Comparison of ENCODE assay signal across 1 cellular context in the genomic region with DNA sequence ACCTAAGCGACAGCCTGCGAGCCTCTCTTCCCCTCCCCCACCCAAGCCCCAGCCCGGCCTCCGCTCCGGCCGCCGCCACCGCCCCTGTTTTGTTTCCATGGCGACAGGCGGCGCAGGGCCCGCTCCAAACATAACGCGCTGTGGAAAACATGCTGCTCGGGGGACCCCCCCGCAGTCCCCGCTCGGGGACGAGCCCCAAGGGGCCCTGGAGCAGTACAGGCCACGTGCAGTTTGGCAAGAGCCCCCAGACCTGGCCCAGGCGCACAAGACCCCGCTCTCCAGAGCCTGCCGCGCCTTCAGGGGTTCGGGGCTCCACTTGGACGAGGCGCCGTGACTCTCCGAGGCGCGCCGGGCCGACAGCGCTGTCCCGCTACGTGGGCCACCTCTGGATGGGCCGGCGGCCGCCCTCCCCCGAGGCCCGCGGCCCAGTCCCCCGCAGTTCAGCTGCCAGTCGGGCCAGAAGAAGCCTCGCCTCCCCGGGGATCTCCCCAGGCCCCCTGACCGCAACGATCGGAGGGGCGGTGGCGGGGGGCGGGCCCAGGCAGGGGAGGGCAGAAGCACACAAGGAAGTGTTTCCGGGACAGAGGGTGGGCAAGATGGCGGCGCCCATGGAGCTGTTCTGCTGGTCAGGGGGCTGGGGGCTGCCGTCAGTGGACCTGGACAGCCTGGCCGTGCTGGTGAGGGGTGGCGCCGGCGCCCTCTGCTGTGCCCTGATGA.
A peak's percentile ranks its signal among the peaks of the same experiment; 100 is the strongest.
TF ChIP-seq lines count a peak whose summit lies in the region.

Gene MTX1, plus strand, starts transcription at position 40 of the 717 bp plus-strand sequence. Its CDS starts 110 bp downstream, at position 150.

TF ChIP-seq in K562, 482 proteins besides CTCF, POLR2A, EP300 and RAD21 (continued from another document):
- TF ChIP-seq, protein P1, sequence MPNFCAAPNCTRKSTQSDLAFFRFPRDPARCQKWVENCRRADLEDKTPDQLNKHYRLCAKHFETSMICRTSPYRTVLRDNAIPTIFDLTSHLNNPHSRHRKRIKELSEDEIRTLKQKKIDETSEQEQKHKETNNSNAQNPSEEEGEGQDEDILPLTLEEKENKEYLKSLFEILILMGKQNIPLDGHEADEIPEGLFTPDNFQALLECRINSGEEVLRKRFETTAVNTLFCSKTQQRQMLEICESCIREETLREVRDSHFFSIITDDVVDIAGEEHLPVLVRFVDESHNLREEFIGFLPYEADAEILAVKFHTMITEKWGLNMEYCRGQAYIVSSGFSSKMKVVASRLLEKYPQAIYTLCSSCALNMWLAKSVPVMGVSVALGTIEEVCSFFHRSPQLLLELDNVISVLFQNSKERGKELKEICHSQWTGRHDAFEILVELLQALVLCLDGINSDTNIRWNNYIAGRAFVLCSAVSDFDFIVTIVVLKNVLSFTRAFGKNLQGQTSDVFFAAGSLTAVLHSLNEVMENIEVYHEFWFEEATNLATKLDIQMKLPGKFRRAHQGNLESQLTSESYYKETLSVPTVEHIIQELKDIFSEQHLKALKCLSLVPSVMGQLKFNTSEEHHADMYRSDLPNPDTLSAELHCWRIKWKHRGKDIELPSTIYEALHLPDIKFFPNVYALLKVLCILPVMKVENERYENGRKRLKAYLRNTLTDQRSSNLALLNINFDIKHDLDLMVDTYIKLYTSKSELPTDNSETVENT (CRISPR knock-in tag; IDR thresholded peaks at IDR 0.05), result no peak
- peak; percentile 55 for TF ChIP-seq EGR1 (conservative IDR thresholded peaks at IDR 0.05)
- no peak for TF ChIP-seq SP2 (IDR thresholded peaks at IDR 0.05; ENCODE audit: extremely low read depth, low read depth, low read length, poor library complexity, severe bottlenecking)
- no peak for TF ChIP-seq ERF (CRISPR knock-in tag; IDR thresholded peaks at IDR 0.05)
- TF ChIP-seq POLR3A (IDR thresholded peaks at IDR 0.05; ENCODE audit: borderline replicate concordance, extremely low read depth, insufficient read depth, insufficient read length), result no peak
- no peak for TF ChIP-seq FOXA3 (CRISPR knock-in tag; conservative IDR thresholded peaks at IDR 0.05 in 1 of 2, IDR thresholded peaks at IDR 0.05 in 1 of 2)
- TF ChIP-seq ZNF668 (CRISPR knock-in tag; IDR thresholded peaks at IDR 0.05), result no peak
- no peak for TF ChIP-seq TBL1XR1 (IDR thresholded peaks at IDR 0.05; ENCODE audit: low read length in 2 of 2)
- TF ChIP-seq KDM4B (IDR thresholded peaks at IDR 0.05; ENCODE audit: borderline replicate concordance in 2 of 2, low read depth in 1 of 2), result peak in 1 of 2 experiments; percentile 55; a peak in 1 of 4 replicates
